30 cellular contexts compared by ENCODE assay signal in genomic region chr6:151655099-151655498, GRCh38.
"Had no signal": no experiment of that assay in that cellular context is flagged by ENCODE, and none has a peak within 500 bp of the region (broad histone marks: within the 10 kb centered on the region; RNA-seq: fewer than 3 reads in every experiment).

No MANE protein-coding gene starts in this region.

- H3K4me1 ChIP-seq: ascending aorta had no signal

- H3K27ac ChIP-seq: ascending aorta, cardiac muscle cell, VCaP had no signal

- H3K27me3 ChIP-seq: ascending aorta, cardiac muscle cell had no signal

- H3K36me3 ChIP-seq: ascending aorta, cardiac muscle cell had no signal

- H3K4me3 ChIP-seq: ascending aorta, cardiac muscle cell had no signal

- ATAC-seq: activated CD4-positive, alpha-beta T cell treated with anti-CD3 and anti-CD28 coated beads for 36 hours; activated CD8-positive, alpha-beta memory T cell treated with anti-CD3 and anti-CD28 coated beads, Interleukin-2, amount 10 ng/mL, durations not matched to agents 7 days and 5 days; activated CD8-positive, alpha-beta T cell treated with anti-CD3 and anti-CD28 coated beads, Interleukin-2, amount 10 ng/mL, durations not matched to agents 7 days and 5 days; activated naive CD8-positive, alpha-beta T cell treated with anti-CD3 and anti-CD28 coated beads, Interleukin-2, amount 50 U/mL, for 24 hours; T-helper 17 cell had no signal

- DNase-seq: activated B cell treated with CpG ODN at 0.5 μM for 24 hours; activated CD4-positive, alpha-beta memory T cell treated with anti-CD3 and anti-CD28 coated beads, Interleukin-2, amount 10 ng/mL, durations not matched to agents 7 days and 5 days; activated CD4-positive, alpha-beta T cell treated with anti-CD3 and anti-CD28 coated beads for 1 hour; activated CD4-positive, alpha-beta T cell treated with anti-CD3 and anti-CD28 coated beads for 36 hours; activated CD4-positive, alpha-beta T cell treated with anti-CD3 and anti-CD28 coated beads for 48 hours; activated CD4-positive, alpha-beta T cell treated with anti-CD3 and anti-CD28 coated beads, Interleukin-2, amount 10 ng/mL, durations not matched to agents 7 days and 5 days; activated CD4-positive, alpha-beta T cell treated with anti-CD3 and anti-CD28 coated beads, Interleukin-2, amount 50 U/mL, for 48 hours; activated CD8-positive, alpha-beta memory T cell treated with anti-CD3 and anti-CD28 coated beads for 24 hours; activated CD8-positive, alpha-beta memory T cell treated with anti-CD3 and anti-CD28 coated beads, Interleukin-2, amount 10 ng/mL, durations not matched to agents 7 days and 5 days; activated CD8-positive, alpha-beta memory T cell treated with anti-CD3 and anti-CD28 coated beads, Interleukin-2, amount 50 U/mL, for 48 hours; activated CD8-positive, alpha-beta T cell treated with anti-CD3 and anti-CD28 coated beads, Interleukin-2, amount 10 ng/mL, durations not matched to agents 7 days and 5 days; activated effector memory CD4-positive, alpha-beta T cell treated with Interleukin-2 at 50 U/mL for 16 hours; activated gamma-delta T cell; activated naive CD4-positive, alpha-beta T cell treated with anti-CD3 and anti-CD28 coated beads, Interleukin-2, amount 10 ng/mL, durations not matched to agents 7 days and 5 days; activated naive CD4-positive, alpha-beta T cell treated with Interleukin-2 at 50 U/mL for 16 hours; activated naive CD8-positive, alpha-beta T cell treated with anti-CD3 and anti-CD28 coated beads, Interleukin-2, amount 10 ng/mL, durations not matched to agents 7 days and 5 days; activated naive CD8-positive, alpha-beta T cell treated with anti-CD3 and anti-CD28 coated beads, Interleukin-2, amount 50 U/mL, for 24 hours; activated T-cell treated with anti-CD3 and anti-CD28 coated beads, Interleukin-2, amount 50 U/mL, for 24 hours; activated T-cell treated with anti-CD3 and anti-CD28 coated beads, Interleukin-2, amount 50 U/mL, for 48 hours; amygdala; anterior cingulate cortex; caudate nucleus; cerebellar nuclear complex; T-helper 17 cell; T-helper 9 cell had no signal

- FAIRE-seq: bronchial epithelial cell, TTC549 had no signal
